ENCODE assay signal across 8 cellular contexts in the genomic region with DNA sequence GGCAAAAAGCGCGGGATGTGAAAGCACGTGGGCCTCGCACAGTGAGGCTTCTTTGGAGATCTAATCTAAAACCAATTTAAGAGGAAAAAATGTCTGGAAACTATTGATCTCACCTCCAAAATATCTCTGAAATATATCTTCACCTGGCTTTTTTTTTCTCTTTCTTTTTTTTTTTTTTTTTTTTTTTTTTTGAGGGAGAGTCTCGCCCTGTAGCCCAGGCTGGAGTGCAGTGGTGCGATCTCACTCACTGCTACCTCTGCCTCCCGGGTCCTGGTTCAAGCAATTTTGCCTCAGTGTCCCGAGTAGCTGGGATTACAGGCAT. TPM values are rescaled to one million over a fixed set of nuclear protein-coding genes. Genes with fewer than 3 reads are reported as not detected.
A peak's percentile ranks its signal among the peaks of the same experiment; 100 is the strongest.
DNase-seq lines count a peak whose midpoint lies in the region; ATAC-seq, FAIRE-seq and TF ChIP-seq lines count a peak whose summit lies in the region.

No MANE protein-coding gene starts in this region.

- H2BK15ac ChIP-seq in IMR-90 (ENCODE audit: low read depth, low read length) = no peak overlapping the region

- no peaks in the 10 kb centered on the region for H4K20me1 ChIP-seq in IMR-90 (ENCODE audit: insufficient read depth, low read length)

- no peak overlapping the region for H2BK120ac ChIP-seq in IMR-90 (ENCODE audit: low read depth, low read length)

- H2AFZ ChIP-seq in IMR-90 (replicated peaks; ENCODE audit: low read length, poor library complexity) = peak overlapping the region; percentile 86

- H4K91ac ChIP-seq in IMR-90 (ENCODE audit: insufficient read depth, low read depth, low read length) = no peak overlapping the region

- no peak for TF ChIP-seq RAD21 in IMR-90 (IDR thresholded peaks at IDR 0.05; ENCODE audit: low read length)

- intact Hi-C loops in IMR-90 (cut with micrococcal nuclease) (no loop called here), left colon (cut with DNase I, micrococcal nuclease) (no loop called here)

- peak overlapping the region; percentile 62; the same call in 1 of the 2 replicates for H3K4me2 ChIP-seq in IMR-90 (ENCODE audit: low read depth, low read length)

- no TSS peak for BruUV-seq in IMR-90 (replicated peaks; lab: Mats Ljungman, UMichigan)

- H3K9me3 ChIP-seq in IMR-90 (ENCODE audit: control insufficient read depth, insufficient read depth, low read length) = no peaks in the 10 kb centered on the region

- dilution Hi-C loops in IMR-90 (cut with HindIII; ENCODE audit: low sequenced_read_pairs, unreplicated experiment) = no loop called here

- H3K4ac ChIP-seq in IMR-90 (ENCODE audit: low read depth, low read length) = no peak overlapping the region

- TF ChIP-seq CTCF in AG10803 (conservative IDR thresholded peaks at IDR 0.05; ENCODE audit: low read length) (no peak), IMR-90 (conservative IDR thresholded peaks at IDR 0.05; ENCODE audit: low read depth, low read length) (no peak), bronchial epithelial cell (IDR thresholded peaks at IDR 0.05; ENCODE audit: insufficient read depth, low read length, severe bottlenecking) (no peak), neural crest cell (conservative IDR thresholded peaks at IDR 0.05) (no peak)

- CTCF ChIA-PET in IMR-90 (lab: Yijun Ruan, JAX) = no interaction called here

- no peak overlapping the region for H2BK20ac ChIP-seq in IMR-90 (ENCODE audit: low read depth, low read length)

- peak overlapping the region; percentile 85 for H3K4me3 Mint-ChIP-seq in neural crest cell

- no CpG with 5 or more reads among the region's 8 CpGs for WGBS in IMR-90 (ENCODE audit: extremely low coverage in 2 of 2, insufficient read length in 1 of 2), 2 experiments

- in situ Hi-C loops in IMR-90 (cut with MboI; ENCODE audit: low sequenced_read_pairs) (no loop called here), KBM-7 (cut with MboI; ENCODE audit: low pct_unique_long_range_greater_than_20kb, low sequenced_read_pairs) (no loop called here)

- no peak overlapping the region for H3K56ac ChIP-seq in IMR-90 (ENCODE audit: extremely low read depth, insufficient read depth, low read length)

- H3K4me1 Mint-ChIP-seq in neural crest cell = peaks cover 7% of the 10 kb centered on the region

- DNase-seq in AG10803 (ENCODE audit: low read depth) = no peak
- no peak for DNase-seq in IMR-90
- no peak for DNase-seq in bronchial epithelial cell (ENCODE audit: low read depth)
- DNase-seq in neural crest cell (ENCODE audit: low read depth, low spot score) = no peak
- no peak for DNase-seq in left colon
- no peak for DNase-seq in KBM-7
- no peak for DNase-seq in NCI-H526 treated with DMSO at 0.1 percent for 48 hours (lab: John Stamatoyannopoulos, UW)

- no peak for FAIRE-seq in bronchial epithelial cell (lab: Jason Lieb, UNC)

- H3K36me3 Mint-ChIP-seq in neural crest cell (ENCODE audit: low read depth) = peaks cover 7% of the 10 kb centered on the region

- H3K4me1 ChIP-seq in IMR-90 (ENCODE audit: control insufficient read depth, insufficient read depth, low read length) = no peaks in the 10 kb centered on the region

- H3K23ac ChIP-seq in IMR-90 (ENCODE audit: low read depth, low read length) = no peak overlapping the region

- no peak for TF ChIP-seq POLR2A in IMR-90 (IDR thresholded peaks at IDR 0.05; ENCODE audit: low read depth, low read length)

- no peaks in the 10 kb centered on the region for H3K79me1 ChIP-seq in IMR-90 (ENCODE audit: low read depth in 1 of 2, low read length in 2 of 2)

- POLR2A ChIA-PET in IMR-90 (lab: Charles Lee; ENCODE audit: unreplicated experiment) = no interaction called here

- no peak overlapping the region for H3K27ac ChIP-seq in IMR-90 (ENCODE audit: insufficient read depth, low read length)

- H3K27ac Mint-ChIP-seq in neural crest cell (ENCODE audit: unreplicated experiment) = no peak overlapping the region

- H3K36me3 ChIP-seq in IMR-90 (ENCODE audit: control insufficient read depth, insufficient read depth, low read length) = no peaks in the 10 kb centered on the region
- no peaks in the 10 kb centered on the region for H3K36me3 ChIP-seq in bronchial epithelial cell (ENCODE audit: control insufficient read depth, insufficient read depth, low read length)

- H3K4me3 ChIP-seq in AG10803 (ENCODE audit: low read length) (peak overlapping the region; percentile 56), IMR-90 (ENCODE audit: insufficient read depth, low read depth, low read length) (peak overlapping the region; percentile 37), bronchial epithelial cell (ENCODE audit: low read depth, low read length) (peak overlapping the region; percentile 37)

- no peak overlapping the region for H3K14ac ChIP-seq in IMR-90 (replicated peaks; ENCODE audit: low read depth, low read length)

- peak overlapping the region; percentile 77 for H2AK9ac ChIP-seq in IMR-90 (replicated peaks; ENCODE audit: low read depth, low read length, poor library complexity)

- no peak overlapping the region for H3K18ac ChIP-seq in IMR-90 (ENCODE audit: low read depth, low read length)

- H3K9ac ChIP-seq in IMR-90 (ENCODE audit: low read depth, low read length) = no peak overlapping the region

- no peak overlapping the region for H4K8ac ChIP-seq in IMR-90 (ENCODE audit: low read depth in 2 of 2, low read length in 2 of 2)

- H3K27me3 ChIP-seq in IMR-90 (ENCODE audit: control insufficient read depth, insufficient read depth, low read length) (no peaks in the 10 kb centered on the region), bronchial epithelial cell (ENCODE audit: control insufficient read depth, insufficient read depth, low read length) (no peaks in the 10 kb centered on the region)

- H3K27me3 Mint-ChIP-seq in neural crest cell (ENCODE audit: low read depth) = no peaks in the 10 kb centered on the region

- H2BK5ac ChIP-seq in IMR-90 (ENCODE audit: low read depth, low read length, poor library complexity, severe bottlenecking) = no peak overlapping the region

- no peak overlapping the region for H2AK5ac ChIP-seq in IMR-90 (ENCODE audit: low read depth, low read length)

- peaks cover 9% of the 10 kb centered on the region for H3K9me3 Mint-ChIP-seq in neural crest cell

- no peaks in the 10 kb centered on the region for H3K9me1 ChIP-seq in IMR-90 (ENCODE audit: insufficient read depth, low read length)

- no peak overlapping the region for H4K5ac ChIP-seq in IMR-90 (ENCODE audit: low read depth, low read length)

- ATAC-seq in IMR-90 (ENCODE audit: low read depth) (no peak), left colon (no peak), GM21423 (IDR thresholded peaks at IDR 0.05; ENCODE audit: unreplicated experiment) (no peak)

TF ChIP-seq in IMR-90, 13 proteins besides CTCF, POLR2A, EP300 and RAD21:
- no peak for TF ChIP-seq MAFK (IDR thresholded peaks at IDR 0.05; ENCODE audit: low read depth, low read length)

RNA-seq across cellular contexts. Expression of a gene that starts 0.4 kb away (rescaled TPM):
- total RNA-seq in IMR-90 (2012; rRNA removed) (not detected in 2 replicates), bronchial epithelial cell (under 0.01 and 0.13 TPM in 2 replicates), neural crest cell (4.7 and 4.9 TPM in 2 replicates), left colon (1 to 10 TPM; 1.5 to 2.1 TPM)
- 0.03 TPM in 1 of 2 replicates, not detected in the other for polyA plus RNA-seq in IMR-90 (2012; rRNA removed)
- polyA plus RNA-seq in IMR-90 (2012; cell fraction: cytosol; rRNA removed) = not detected in 2 replicates
- polyA plus RNA-seq in IMR-90 (2012; cell fraction: nucleus; rRNA removed; ENCODE audit: low replicate concordance) = 0.13 TPM in 1 of 2 replicates, not detected in the other
